28 cellular contexts compared by ENCODE assay signal in genomic region chr2:205740381-205740780, GRCh38. TPM values are rescaled to one million over a fixed set of nuclear protein-coding genes. Genes with fewer than 3 reads are reported as not detected.
"Had no signal": no experiment of that assay in that cellular context is flagged by ENCODE, and none has a peak within 500 bp of the region (broad histone marks: within the 10 kb centered on the region; RNA-seq: fewer than 3 reads in every experiment).

No MANE protein-coding gene starts in this region.

- H3K4me3 ChIP-seq: left ventricle myocardium inferior, lung, neural progenitor cell, psoas muscle, right atrium auricular region, right lobe of liver, skin epidermis, stomach, suprapubic skin, thoracic aorta, tibial nerve, uterus had no signal

- H3K36me3 ChIP-seq: neutrophil, right lobe of liver, uterus had no signal

- H3K9me3 ChIP-seq: left ventricle myocardium inferior, neutrophil, psoas muscle, right atrium auricular region, right lobe of liver, stomach, suprapubic skin, thoracic aorta, tibial nerve, uterus had no signal

- H3K4me1 ChIP-seq: parathyroid adenoma, psoas muscle, suprapubic skin, uterus had no signal

- DNase-seq: hypothalamus; immature natural killer cell; kidney; left ventricle myocardium inferior; mesendoderm; naive B cell; natural killer cell; nephron progenitor cell; occipital lobe; psoas muscle; right lobe of liver; stimulated activated CD4-positive, alpha-beta T cell treated with anti-CD3 and anti-CD28 coated beads, Interleukin-12 subunit alpha, Interleukin-12 subunit beta, amount 100 ng/mL, for 4 hours; stimulated activated CD4-positive, alpha-beta T cell treated with anti-CD3 and anti-CD28 coated beads, Interleukin-15, amount 100 ng/mL, for 24 hours; stimulated activated CD4-positive, alpha-beta T cell treated with anti-CD3 and anti-CD28 coated beads, Interleukin-2, amount 100 ng/mL, for 24 hours; stimulated activated CD4-positive, alpha-beta T cell treated with anti-CD3 and anti-CD28 coated beads, Interleukin-4, amount 100 ng/mL, for 1 hour; stimulated activated naive B cell treated with anti-CD40 and anti-IgM and Interleukin-4, amounts not matched to agents 10 μg/mL and 1 μg/mL and 100 μg/mL, for 72 hours; stimulated activated naive CD8-positive, alpha-beta T cell treated with anti-CD3 and anti-CD28 coated beads, Interleukin-15, Interleukin-2, amounts not matched to agents 100 U/mL and 50 U/mL, for 24 hours; stomach; uterus had no signal

- H3K27me3 ChIP-seq: neural progenitor cell, neutrophil, right atrium auricular region, right lobe of liver, stomach, suprapubic skin, tibial nerve, uterus had no signal

- ATAC-seq: natural killer cell; psoas muscle; right lobe of liver; stimulated activated naive B cell treated with anti-CD40 and anti-IgM and Interleukin-4, amounts not matched to agents 10 μg/mL and 1 μg/mL and 100 μg/mL, for 72 hours; stimulated activated naive CD8-positive, alpha-beta T cell treated with anti-CD3 and anti-CD28 coated beads, Interleukin-15, Interleukin-2, amounts not matched to agents 100 U/mL and 50 U/mL, for 24 hours had no signal

- H3K27ac ChIP-seq: left ventricle myocardium inferior, neural progenitor cell, neutrophil, parathyroid adenoma, psoas muscle, right atrium auricular region, right lobe of liver, skin epidermis, stomach, suprapubic skin, thoracic aorta, tibial nerve, uterus had no signal

RNA-seq across cellular contexts. Expression of gene NRP2, which starts 58.1 kb away (rescaled TPM):
- polyA plus RNA-seq: immature natural killer cell had no signal
